Comparison of ENCODE assay signal across 7 cellular contexts in genomic region chr6:79909517-79909916, GRCh38. TPM values are rescaled to one million over a fixed set of nuclear protein-coding genes. Genes with fewer than 3 reads are reported as not detected.
"Had no signal": no experiment of that assay in that cellular context is flagged by ENCODE, and none has a peak within 500 bp of the region (broad histone marks: within the 10 kb centered on the region; RNA-seq: fewer than 3 reads in every experiment).

No MANE protein-coding gene starts in this region.

- H3K4me3 ChIP-seq: K562 had no signal

- H3K36me3 Mint-ChIP-seq: IgD-negative memory B cell had no signal

- ATAC-seq: HepG2, K562 had no signal

- H3K4me3 Mint-ChIP-seq: IgD-negative memory B cell had no signal

- H3K9me3 Mint-ChIP-seq: IgD-negative memory B cell had no signal

- H3K27ac Mint-ChIP-seq: IgD-negative memory B cell had no signal

- H3K27ac ChIP-seq: HL-60 had no signal

- H3K4me1 Mint-ChIP-seq: IgD-negative memory B cell had no signal

- DNase-seq: IMR-90, KBM-7 had no signal

RNA-seq across cellular contexts. Expression of gene ELOVL4, which starts 37.8 kb away (rescaled TPM):
- total RNA-seq: HT-29, K562 had no signal
- polyA plus RNA-seq: HepG2, IgD-negative memory B cell, K562 had no signal
